ENCODE assay signal across 10 cellular contexts in genomic region chr7:102618122-102618521, GRCh38. TPM values are rescaled to one million over a fixed set of nuclear protein-coding genes. Genes with fewer than 3 reads are reported as not detected.
DNase-seq lines count a peak whose midpoint lies in the region; TF ChIP-seq lines count a peak whose summit lies in the region.
"Not testable (repeated sequence)": the region's sequence is repeated elsewhere in the genome, so short reads cannot be mapped to it uniquely, and the experiment has no call there.
"Had no signal": no experiment of that assay in that cellular context is flagged by ENCODE, and none has a peak within 500 bp of the region (broad histone marks: within the 10 kb centered on the region; RNA-seq: fewer than 3 reads in every experiment).

No MANE protein-coding gene starts in this region.

- not testable (repeated sequence) for H3K4me2 ChIP-seq in Karpas-422 (ENCODE audit: low read depth, low read length, poor library complexity, severe bottlenecking)

- not testable (repeated sequence) for H2AFZ ChIP-seq in Karpas-422 (ENCODE audit: low read length)

- H3K9me3 ChIP-seq in Karpas-422 (ENCODE audit: low read length); WERI-Rb-1 (ENCODE audit: severe bottlenecking): not testable (repeated sequence)

- not testable (repeated sequence) for H3K27me3 ChIP-seq in Karpas-422 (ENCODE audit: low read length); WERI-Rb-1 (ENCODE audit: insufficient read depth, low read depth, severe bottlenecking)

- not testable (repeated sequence) for TF ChIP-seq CTCF in WERI-Rb-1 (IDR thresholded peaks at IDR 0.05; ENCODE audit: low read depth, low read length)

- H3K9me2 ChIP-seq in Karpas-422 (replicated peaks; ENCODE audit: insufficient read depth, low read length), result not testable (repeated sequence)

- not testable (repeated sequence) for H3K9ac ChIP-seq in Karpas-422 (ENCODE audit: low read length)

- not testable (repeated sequence) for H3K79me2 ChIP-seq in Karpas-422 (ENCODE audit: low read length)

- not testable (repeated sequence) for H3K27ac ChIP-seq in Karpas-422 (ENCODE audit: low read length); WERI-Rb-1

- not testable (repeated sequence) for H4K20me1 ChIP-seq in Karpas-422 (ENCODE audit: insufficient read depth, low read depth, low read length)

- H3K36me3 ChIP-seq in Karpas-422 (ENCODE audit: insufficient read depth, low read length); WERI-Rb-1: not testable (repeated sequence)

- not testable (repeated sequence) for H3K4me3 ChIP-seq in Karpas-422 (ENCODE audit: low read length); WERI-Rb-1 (ENCODE audit: low read depth, low read length)

- H3K4me1 ChIP-seq in Karpas-422 (ENCODE audit: low read length), result not testable (repeated sequence)

- DNase-seq in Daoy (ENCODE audit: low read depth) (peak; percentile 2), Karpas-422 (peak; percentile 27), WERI-Rb-1 (peak; percentile 5), dedifferentiated amniotic fluid mesenchymal stem cell (ENCODE audit: extremely low spot score) (peak; percentile 3), glomerular visceral epithelial cell (ENCODE audit: extremely low spot score) (peak; percentile 0), kidney tubule cell (ENCODE audit: low spot score) (peak; percentile 0), ureter (ENCODE audit: low spot score) (peak; percentile 33)

RNA-seq across cellular contexts. Expression of gene RASA4, which starts 1.6 kb away (rescaled TPM):
- total RNA-seq in Daoy (2014; rRNA removed; shearing (Covaris generic)), result 1.8 and 7.7 TPM in 2 replicates
- 4.5 and 16.5 TPM in 2 replicates for total RNA-seq in Karpas-422 (2014; rRNA removed; shearing (Covaris generic); ENCODE audit: low replicate concordance)
- total RNA-seq in ureter, result 76.5 TPM

RNA-seq across cellular contexts. Expression of gene UPK3BL1, which starts 24.5 kb away (rescaled TPM):
- 19.8 and 20.9 TPM in 2 replicates for total RNA-seq in Daoy (2014; rRNA removed; shearing (Covaris generic))
- 41.7 and 51.4 TPM in 2 replicates for total RNA-seq in Karpas-422 (2014; rRNA removed; shearing (Covaris generic); ENCODE audit: low replicate concordance)
- 292 TPM for total RNA-seq in ureter

RNA-seq across cellular contexts. Expression of gene SPDYE2B, which starts 32.0 kb away (rescaled TPM):
- not detected in 2 replicates for total RNA-seq in Daoy (2014; rRNA removed; shearing (Covaris generic))
- total RNA-seq in Karpas-422 (2014; rRNA removed; shearing (Covaris generic); ENCODE audit: low replicate concordance), result not detected in 2 replicates
- total RNA-seq in ureter, result not detected
- total RNA-seq: CD4-positive, CD25-positive, alpha-beta regulatory T cell; GM23338; H7 had no signal

RNA-seq across cellular contexts. Expression of gene POLR2J3, which starts 45.7 kb away (rescaled TPM):
- 6.5 and 13.9 TPM in 2 replicates for total RNA-seq in Daoy (2014; rRNA removed; shearing (Covaris generic))
- 45.5 and 57.8 TPM in 2 replicates for total RNA-seq in Karpas-422 (2014; rRNA removed; shearing (Covaris generic); ENCODE audit: low replicate concordance)
- 64.3 TPM for total RNA-seq in ureter

RNA-seq across cellular contexts. Expression of gene POLR2J2, which starts 53.3 kb away (rescaled TPM):
- total RNA-seq in Daoy (2014; rRNA removed; shearing (Covaris generic)), result 0.27 and 1.4 TPM in 2 replicates
- 13.2 and 14.7 TPM in 2 replicates for total RNA-seq in Karpas-422 (2014; rRNA removed; shearing (Covaris generic); ENCODE audit: low replicate concordance)
- total RNA-seq in ureter, result 17.3 TPM
